Comparison of ENCODE assay signal across 31 cellular contexts in the genomic region with DNA sequence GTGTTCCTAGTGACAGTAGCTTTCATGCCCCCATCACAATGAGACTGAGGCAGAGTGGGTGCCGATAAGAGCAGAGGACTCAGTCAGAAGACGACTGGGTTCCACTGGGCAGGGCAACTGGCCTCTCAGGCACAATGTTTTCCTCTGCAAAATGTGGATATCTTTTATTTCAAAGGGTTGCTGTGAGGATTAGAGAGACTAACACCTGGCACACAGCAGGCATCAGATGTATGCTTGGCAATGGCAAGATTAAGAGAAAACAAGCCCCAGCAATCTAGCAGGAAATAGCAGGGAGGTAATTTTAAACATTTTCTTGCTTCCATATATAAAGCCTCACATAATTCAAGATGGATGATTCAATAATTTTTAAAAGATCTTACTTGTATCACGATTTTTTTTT.
"Had no signal": no experiment of that assay in that cellular context is flagged by ENCODE, and none has a peak within 500 bp of the region (broad histone marks: within the 10 kb centered on the region; RNA-seq: fewer than 3 reads in every experiment).

No MANE protein-coding gene starts in this region.

- H3K36me3 ChIP-seq: ascending aorta, breast epithelium, MG63 had no signal

- H3K9me3 ChIP-seq: ascending aorta, breast epithelium, MG63 had no signal

- ATAC-seq: activated CD8-positive, alpha-beta memory T cell treated with anti-CD3 and anti-CD28 coated beads, Interleukin-2, amount 10 ng/mL, durations not matched to agents 7 days and 5 days; PC-3; Right ventricle myocardium inferior had no signal

- DNase-seq: activated B cell treated with CpG ODN at 0.5 μM for 24 hours; activated CD4-positive, alpha-beta memory T cell treated with anti-CD3 and anti-CD28 coated beads, Interleukin-2, amount 10 ng/mL, durations not matched to agents 7 days and 5 days; activated CD4-positive, alpha-beta T cell treated with anti-CD3 and anti-CD28 coated beads for 48 hours; activated CD4-positive, CD25-positive, alpha-beta regulatory T cell treated with anti-CD3 and anti-CD28 coated beads, Interleukin-2, amount 50 U/mL, for 72 hours; activated CD8-positive, alpha-beta memory T cell treated with anti-CD3 and anti-CD28 coated beads for 24 hours; activated CD8-positive, alpha-beta memory T cell treated with anti-CD3 and anti-CD28 coated beads, Interleukin-2, amount 10 ng/mL, durations not matched to agents 7 days and 5 days; activated CD8-positive, alpha-beta memory T cell treated with anti-CD3 and anti-CD28 coated beads, Interleukin-2, amount 50 U/mL, for 48 hours; activated effector memory CD4-positive, alpha-beta T cell treated with Interleukin-2 at 50 U/mL for 16 hours; activated naive CD8-positive, alpha-beta T cell treated with anti-CD3 and anti-CD28 coated beads, Interleukin-2, amount 10 ng/mL, durations not matched to agents 7 days and 5 days; activated T-cell treated with anti-CD3 and anti-CD28 coated beads, Interleukin-2, amount 50 U/mL, for 48 hours; amygdala; cerebellar nuclear complex; cortex of kidney; Kasumi-1; KG1; MG63; NCI-H1048; NCI-H1105 treated with DMSO at 0.1 percent for 48 hours; NCI-H1436; NCI-H1694 treated with DMSO at 0.1 percent for 48 hours; NCI-H2029; NCI-H510A treated with DMSO at 0.1 percent for 48 hours; NCI-H526 treated with DMSO at 0.1 percent for 48 hours; NCI-H82; NK-92 treated with Interleukin-12 subunit alpha and Interleukin-12 subunit beta, amount 100 ng/mL, for 24 hours; PC-3; SIG-M5 had no signal

- H3K4me1 ChIP-seq: ascending aorta, breast epithelium had no signal

- H3K27me3 ChIP-seq: ascending aorta, breast epithelium, MG63 had no signal

- H3K27ac ChIP-seq: ascending aorta, breast epithelium, RWPE1 had no signal

- H3K4me3 ChIP-seq: ascending aorta, breast epithelium, MG63 had no signal
